In the genomic region with DNA sequence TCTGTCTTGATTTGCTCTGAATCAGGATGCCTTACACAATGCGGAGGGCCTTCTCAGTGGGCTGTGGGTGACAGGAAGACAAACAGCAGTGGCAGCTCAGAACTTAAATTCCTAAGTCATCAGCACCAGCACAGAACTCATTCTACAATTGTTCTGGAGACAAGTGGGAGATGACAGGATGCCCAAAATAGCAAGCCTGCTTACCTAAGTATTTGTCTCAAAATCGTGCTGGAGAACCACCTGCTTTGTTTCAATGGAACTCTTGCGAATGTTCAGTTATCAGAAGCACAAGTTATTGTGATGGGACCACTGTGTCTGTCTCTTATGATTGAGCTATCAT, we compare ENCODE assay signal across 1 cellular context.
TF ChIP-seq lines count a peak whose summit lies in the region.

No MANE protein-coding gene starts in this region.

TF ChIP-seq in IMR-90, 13 proteins besides CTCF, POLR2A, EP300 and RAD21 (continued from another document):
- TF ChIP-seq, protein P1, sequence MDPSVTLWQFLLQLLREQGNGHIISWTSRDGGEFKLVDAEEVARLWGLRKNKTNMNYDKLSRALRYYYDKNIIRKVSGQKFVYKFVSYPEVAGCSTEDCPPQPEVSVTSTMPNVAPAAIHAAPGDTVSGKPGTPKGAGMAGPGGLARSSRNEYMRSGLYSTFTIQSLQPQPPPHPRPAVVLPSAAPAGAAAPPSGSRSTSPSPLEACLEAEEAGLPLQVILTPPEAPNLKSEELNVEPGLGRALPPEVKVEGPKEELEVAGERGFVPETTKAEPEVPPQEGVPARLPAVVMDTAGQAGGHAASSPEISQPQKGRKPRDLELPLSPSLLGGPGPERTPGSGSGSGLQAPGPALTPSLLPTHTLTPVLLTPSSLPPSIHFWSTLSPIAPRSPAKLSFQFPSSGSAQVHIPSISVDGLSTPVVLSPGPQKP (IDR thresholded peaks at IDR 0.05; ENCODE audit: borderline replicate concordance, low read depth, low read length) = no peak
- TF ChIP-seq, protein P2, sequence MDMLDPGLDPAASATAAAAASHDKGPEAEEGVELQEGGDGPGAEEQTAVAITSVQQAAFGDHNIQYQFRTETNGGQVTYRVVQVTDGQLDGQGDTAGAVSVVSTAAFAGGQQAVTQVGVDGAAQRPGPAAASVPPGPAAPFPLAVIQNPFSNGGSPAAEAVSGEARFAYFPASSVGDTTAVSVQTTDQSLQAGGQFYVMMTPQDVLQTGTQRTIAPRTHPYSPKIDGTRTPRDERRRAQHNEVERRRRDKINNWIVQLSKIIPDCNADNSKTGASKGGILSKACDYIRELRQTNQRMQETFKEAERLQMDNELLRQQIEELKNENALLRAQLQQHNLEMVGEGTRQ (IDR thresholded peaks at IDR 0.05; ENCODE audit: low read depth, low read length) = no peak
- TF ChIP-seq MXI1 (IDR thresholded peaks at IDR 0.05; ENCODE audit: borderline replicate concordance, low read depth, low read length) (no peak), RCOR1 (IDR thresholded peaks at IDR 0.05; ENCODE audit: insufficient replicate concordance, low read length) (no peak)
